ENCODE assay signal across 8 cellular contexts in genomic region chr18:3177902-3178687, GRCh38. TPM values are rescaled to one million over a fixed set of nuclear protein-coding genes. Genes with fewer than 3 reads are reported as not detected.
DNase-seq lines count a peak whose midpoint lies in the region; ATAC-seq and TF ChIP-seq lines count a peak whose summit lies in the region.

No MANE protein-coding gene starts in this region.

- H3K4me3 ChIP-seq in Peyer's patch (peak overlapping the region in 1 of 4 donors; percentile 1), thoracic aorta (no peak overlapping the region)

- H3K27me3 ChIP-seq in Peyer's patch (no peaks in the 10 kb centered on the region), thoracic aorta (replicated peaks; ENCODE audit: insufficient read depth) (no peaks in the 10 kb centered on the region)

- H3K36me3 ChIP-seq in Peyer's patch (no peaks in the 10 kb centered on the region), thoracic aorta (peaks cover 2% of the 10 kb centered on the region)

- H3K9me3 ChIP-seq in Peyer's patch (no peaks in the 10 kb centered on the region), thoracic aorta (no peaks in the 10 kb centered on the region)

- ATAC-seq in GM19035 (IDR thresholded peaks at IDR 0.05; ENCODE audit: unreplicated experiment) (peak; percentile 87), HG02885 (IDR thresholded peaks at IDR 0.05; ENCODE audit: poor library complexity, unreplicated experiment) (peak; percentile 88), thoracic aorta (ENCODE audit: insufficient number of reproducible peaks, low FRiP score, low read depth) (no peak)

- TF ChIP-seq CTCF in Peyer's patch (IDR thresholded peaks at IDR 0.05), result no peak
- no peak for TF ChIP-seq CTCF in thoracic aorta (IDR thresholded peaks at IDR 0.05)

- intact Hi-C loops in head of caudate nucleus (cut with DNase I), result no loop called here

- DNase-seq in Peyer's patch (peak in 2 of 3 donors; percentile 86 to 88), head of caudate nucleus (peak in 36 of 42 donors; percentile 6 to 62 (median 32)), thoracic aorta (ENCODE audit: low spot score) (peak; percentile 28), dermis blood vessel endothelial cell (no peak), GM03348 (ENCODE audit: low spot score) (no peak), NCI-H510A (lab: John Stamatoyannopoulos, UW) (no peak)

- peak overlapping the region; percentile 60 to 69 (median 66) for H3K27ac ChIP-seq in Peyer's patch
- H3K27ac ChIP-seq in thoracic aorta, result peak overlapping the region in 1 of 2 donors; percentile 40

- peaks cover 0 to 4% (median 0%) of the 10 kb centered on the region in 4 donors for H3K4me1 ChIP-seq in Peyer's patch
- peaks cover 12 to 20% of the 10 kb centered on the region in 2 donors for H3K4me1 ChIP-seq in thoracic aorta (ENCODE audit: control insufficient read depth in 1 of 2, low read depth in 2 of 2)

- no peak for TF ChIP-seq POLR2A in Peyer's patch (IDR thresholded peaks at IDR 0.05)

RNA-seq across cellular contexts. Expression of gene MYOM1, which starts 41.7 kb away (rescaled TPM):
- total RNA-seq in Peyer's patch (10 to 100 TPM in 1 of 4 donors, 1 to 10 TPM in 3; 1.3 to 29.7 (median 3.1) TPM), thoracic aorta (10 to 100 TPM; 16.1 to 27.2 TPM), dermis blood vessel endothelial cell (2.2 and 2.7 TPM in 2 replicates)

Comparison
In these comparisons a context has a peak if more than half of its experiments do, and no peak if none do; other contexts are left out.
1. DNase-seq: peak in Peyer's patch (2 of 3), head of caudate nucleus (36 of 42) and thoracic aorta (single experiment); none in dermis blood vessel endothelial cell (single experiment), GM03348 (single experiment) and NCI-H510A (single experiment).